ENCODE assay signal across 7 cellular contexts in genomic region chr4:7067147-7067522, GRCh38. TPM values are rescaled to one million over a fixed set of nuclear protein-coding genes. Genes with fewer than 3 reads are reported as not detected.
DNase-seq lines count a peak whose midpoint lies in the region; ATAC-seq and TF ChIP-seq lines count a peak whose summit lies in the region.

No MANE protein-coding gene starts in this region.

- DNase-seq in activated T-cell treated with anti-CD3 and anti-CD28 coated beads, Interleukin-2, amount 50 U/mL, for 4 hours: no peak
- DNase-seq in NCI-H146 treated with DMSO at 0.1 percent for 48 hours (lab: John Stamatoyannopoulos, UW; ENCODE audit: unreplicated experiment): no peak
- DNase-seq in HEK293T (ENCODE audit: extremely low spot score): no peak

- no peaks in the 10 kb centered on the region for H3K27me3 Mint-ChIP-seq in activated T-cell treated with anti-CD3 and anti-CD28 coated beads, Interleukin-2, amount 50 U/mL, for 4 hours (ENCODE audit: low read depth)
- peaks cover 8% of the 10 kb centered on the region for H3K27me3 Mint-ChIP-seq in stimulated activated memory B cell treated with anti-CD40 and anti-IgM and Interleukin-4, amounts not matched to agents 10 μg/mL and 1 μg/mL and 100 μg/mL, for 72 hours

- POLR2A ChIA-PET in HEK293T (lab: Yijun Ruan, JAX): interaction anchor here (1.0 to 4.7 kb wide), 20 partner anchors 9 to 599 kb away, joined by 3 to 67 read pairs (median 6); partner anchors contain the start of gene TADA2B

- H3K9me3 Mint-ChIP-seq in activated T-cell treated with anti-CD3 and anti-CD28 coated beads, Interleukin-2, amount 50 U/mL, for 4 hours: no peaks in the 10 kb centered on the region
- H3K9me3 Mint-ChIP-seq in stimulated activated memory B cell treated with anti-CD40 and anti-IgM and Interleukin-4, amounts not matched to agents 10 μg/mL and 1 μg/mL and 100 μg/mL, for 72 hours: no peaks in the 10 kb centered on the region

- H3K4me1 Mint-ChIP-seq in activated T-cell treated with anti-CD3 and anti-CD28 coated beads, Interleukin-2, amount 50 U/mL, for 4 hours (ENCODE audit: low read depth): peaks cover 49% of the 10 kb centered on the region
- peaks cover 44% of the 10 kb centered on the region for H3K4me1 Mint-ChIP-seq in stimulated activated memory B cell treated with anti-CD40 and anti-IgM and Interleukin-4, amounts not matched to agents 10 μg/mL and 1 μg/mL and 100 μg/mL, for 72 hours

- H3K9me3 ChIP-seq in iPS-18c (ENCODE audit: control insufficient read depth, insufficient read depth, low read length): no peaks in the 10 kb centered on the region

- peak overlapping the region; percentile 92 for H3K4me3 ChIP-seq in iPS-18c (ENCODE audit: insufficient read depth, low read depth, low read length)

- H3K27ac Mint-ChIP-seq in stimulated activated memory B cell treated with anti-CD40 and anti-IgM and Interleukin-4, amounts not matched to agents 10 μg/mL and 1 μg/mL and 100 μg/mL, for 72 hours: peak overlapping the region; percentile 92

- CTCF ChIA-PET in HEK293T (lab: Yijun Ruan, JAX): interaction anchor here (2.3 to 2.5 kb wide), 2 partner anchors 24 to 158 kb away, joined by 7 to 14 read pairs; partner anchors contain the start of gene TADA2B

- H3K4me3 Mint-ChIP-seq in activated T-cell treated with anti-CD3 and anti-CD28 coated beads, Interleukin-2, amount 50 U/mL, for 4 hours: peak overlapping the region; percentile 90
- peak overlapping the region; percentile 97 for H3K4me3 Mint-ChIP-seq in stimulated activated memory B cell treated with anti-CD40 and anti-IgM and Interleukin-4, amounts not matched to agents 10 μg/mL and 1 μg/mL and 100 μg/mL, for 72 hours

- H3K36me3 Mint-ChIP-seq in activated T-cell treated with anti-CD3 and anti-CD28 coated beads, Interleukin-2, amount 50 U/mL, for 4 hours (ENCODE audit: insufficient read depth): peaks cover 17% of the 10 kb centered on the region
- peaks cover 11% of the 10 kb centered on the region for H3K36me3 Mint-ChIP-seq in stimulated activated memory B cell treated with anti-CD40 and anti-IgM and Interleukin-4, amounts not matched to agents 10 μg/mL and 1 μg/mL and 100 μg/mL, for 72 hours

- ATAC-seq in GM18907 (IDR thresholded peaks at IDR 0.05; ENCODE audit: unreplicated experiment): peak; percentile 26
- peak; percentile 9 for ATAC-seq in HG03354 (IDR thresholded peaks at IDR 0.05; ENCODE audit: poor library complexity, severe bottlenecking, unreplicated experiment)
- ATAC-seq in activated T-cell treated with anti-CD3 and anti-CD28 coated beads, Interleukin-2, amount 50 U/mL, for 4 hours: peak in 1 of 2 donors; percentile 6
- peak; percentile 3 for ATAC-seq in stimulated activated memory B cell treated with anti-CD40 and anti-IgM and Interleukin-4, amounts not matched to agents 10 μg/mL and 1 μg/mL and 100 μg/mL, for 72 hours

TF ChIP-seq in HEK293T, 16 proteins besides CTCF, POLR2A, EP300 and RAD21:
- TF ChIP-seq ZNF384 (IDR thresholded peaks at IDR 0.05): no peak
- no peak for TF ChIP-seq NFRKB (IDR thresholded peaks at IDR 0.05)
- TF ChIP-seq FOXK2 (IDR thresholded peaks at IDR 0.05): no peak
- no peak for TF ChIP-seq PKNOX1 (IDR thresholded peaks at IDR 0.05)
- no peak for TF ChIP-seq LEF1 (IDR thresholded peaks at IDR 0.05; ENCODE audit: borderline replicate concordance)

RNA-seq across cellular contexts. Expression of gene GRPEL1, which starts 0.7 kb away (rescaled TPM):
- total RNA-seq in activated T-cell treated with anti-CD3 and anti-CD28 coated beads, Interleukin-2, amount 50 U/mL, for 4 hours: 100 to 1,000 TPM; 129 to 146 (median 136) TPM

RNA-seq across cellular contexts. Expression of gene TADA2B, which starts 24.0 kb away (rescaled TPM):
- 10 to 100 TPM; 16.9 to 21.3 (median 17.0) TPM for total RNA-seq in activated T-cell treated with anti-CD3 and anti-CD28 coated beads, Interleukin-2, amount 50 U/mL, for 4 hours
